ENCODE assay signal across 8 cellular contexts in the genomic region with DNA sequence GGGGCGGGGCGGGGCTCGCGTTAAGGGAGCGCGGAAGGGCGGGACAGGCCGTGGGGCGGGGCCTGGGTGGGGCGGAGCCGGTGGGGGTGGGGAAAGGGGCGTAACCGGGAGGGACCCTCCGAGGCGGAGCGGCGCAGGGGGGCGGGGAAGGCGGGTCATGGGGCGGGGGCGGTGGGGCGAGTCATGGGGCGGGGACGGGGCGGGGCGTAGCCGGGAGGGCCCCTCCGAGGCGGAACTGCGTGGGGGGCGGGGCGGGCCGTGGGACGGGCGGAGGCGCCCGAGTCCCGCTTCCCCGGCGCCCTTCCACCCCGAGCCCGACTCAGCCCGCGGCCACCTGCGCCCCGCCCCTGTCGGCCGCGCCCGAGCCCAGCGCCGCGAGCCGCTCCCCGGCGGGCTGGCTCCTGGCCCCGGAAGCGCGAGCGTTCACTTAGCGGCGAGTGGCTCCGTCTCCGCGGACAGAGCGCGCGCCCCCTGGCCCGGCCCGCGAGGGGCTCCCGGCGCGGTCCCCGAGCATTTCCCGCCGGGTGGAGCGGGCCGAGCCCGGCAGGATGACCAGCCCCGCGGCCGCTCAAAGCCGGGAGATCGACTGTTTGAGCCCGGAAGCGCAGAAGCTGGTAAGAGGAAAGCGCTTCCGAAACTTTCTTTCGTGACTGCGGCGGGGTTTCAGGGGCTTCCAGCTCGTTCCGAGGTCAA.
DNase-seq lines count a peak whose midpoint lies in the region; ATAC-seq and TF ChIP-seq lines count a peak whose summit lies in the region.

No MANE protein-coding gene starts in this region.

- intact Hi-C loops in CD8-positive, alpha-beta T cell (cut with DNase I, micrococcal nuclease), result loop anchor here (1.0 to 10.0 kb wide), 7 partner anchors 8 to 607 kb away; a partner anchor contains a TSS

- H3K4me2 ChIP-seq in OCI-LY1 (ENCODE audit: low read length), result peak overlapping the region; percentile 87

- no peaks in the 10 kb centered on the region for H3K9me3 Mint-ChIP-seq in CD8-positive, alpha-beta T cell
- H3K9me3 Mint-ChIP-seq in stimulated activated memory B cell treated with anti-CD40 and anti-IgM and Interleukin-4, amounts not matched to agents 10 μg/mL and 1 μg/mL and 100 μg/mL, for 72 hours, result no peaks in the 10 kb centered on the region

- POLR2A ChIA-PET in CD8-positive, alpha-beta T cell (lab: Charles Lee), result interaction anchor here (0.6 to 11.6 kb wide), 6 partner anchors 9 to 111 kb away, joined by 3 to 119 read pairs (median 5); no protein-coding TSS in a partner anchor

- ATAC-seq in CD8-positive, alpha-beta T cell, result peak; percentile 58
- ATAC-seq in GM19455 (IDR thresholded peaks at IDR 0.05; ENCODE audit: unreplicated experiment), result peak; percentile 57
- peak; percentile 88 for ATAC-seq in stimulated activated memory B cell treated with anti-CD40 and anti-IgM and Interleukin-4, amounts not matched to agents 10 μg/mL and 1 μg/mL and 100 μg/mL, for 72 hours

- peak overlapping the region; percentile 81 for H3K4me3 Mint-ChIP-seq in CD8-positive, alpha-beta T cell
- peak overlapping the region; percentile 98 for H3K4me3 Mint-ChIP-seq in stimulated activated memory B cell treated with anti-CD40 and anti-IgM and Interleukin-4, amounts not matched to agents 10 μg/mL and 1 μg/mL and 100 μg/mL, for 72 hours

- H3K4me1 Mint-ChIP-seq in CD8-positive, alpha-beta T cell (ENCODE audit: low read depth), result peaks cover 75% of the 10 kb centered on the region
- H3K4me1 Mint-ChIP-seq in stimulated activated memory B cell treated with anti-CD40 and anti-IgM and Interleukin-4, amounts not matched to agents 10 μg/mL and 1 μg/mL and 100 μg/mL, for 72 hours, result peaks cover 82% of the 10 kb centered on the region

- H3K27ac ChIP-seq in CD8-positive, alpha-beta T cell (ENCODE audit: low read depth, low read length), result peak overlapping the region; percentile 81
- H3K27ac ChIP-seq in OCI-LY1 (ENCODE audit: low read depth, low read length, poor library complexity, severe bottlenecking), result peak overlapping the region; percentile 96
- peak overlapping the region; percentile 99 for H3K27ac ChIP-seq in muscle layer of duodenum (ENCODE audit: low read length)

- peak overlapping the region; percentile 93 for H3K9ac ChIP-seq in OCI-LY1 (ENCODE audit: low read length)

- H3K27me3 ChIP-seq in CD8-positive, alpha-beta T cell (ENCODE audit: insufficient read depth, low read length), result no peaks in the 10 kb centered on the region
- H3K27me3 ChIP-seq in OCI-LY1 (ENCODE audit: insufficient read depth, low read length) (no peaks in the 10 kb centered on the region), muscle layer of duodenum (ENCODE audit: low read depth, low read length) (no peaks in the 10 kb centered on the region)

- H3K9me2 ChIP-seq in OCI-LY1 (ENCODE audit: low read depth, low read length), result no peaks in the 10 kb centered on the region

- peak overlapping the region; percentile 89 for H3K27ac Mint-ChIP-seq in CD8-positive, alpha-beta T cell
- H3K27ac Mint-ChIP-seq in stimulated activated memory B cell treated with anti-CD40 and anti-IgM and Interleukin-4, amounts not matched to agents 10 μg/mL and 1 μg/mL and 100 μg/mL, for 72 hours, result peak overlapping the region; percentile 95

- no peak overlapping the region for H2AFZ ChIP-seq in OCI-LY1 (ENCODE audit: low read length)

- no peaks in the 10 kb centered on the region for H3K9me3 ChIP-seq in CD8-positive, alpha-beta T cell (ENCODE audit: low read length)
- H3K9me3 ChIP-seq in OCI-LY1 (ENCODE audit: low read length) (no peaks in the 10 kb centered on the region), muscle layer of duodenum (ENCODE audit: control insufficient read depth in 1 of 2, low read length in 2 of 2) (no peaks in the 10 kb centered on the region)

- TF ChIP-seq POLR2A in erythroblast (IDR thresholded peaks at IDR 0.05; ENCODE audit: low read length), result peak; percentile 50

- TF ChIP-seq CTCF in CD8-positive, alpha-beta T cell (IDR thresholded peaks at IDR 0.05), result no peak
- no peak for TF ChIP-seq CTCF in OCI-LY1 (IDR thresholded peaks at IDR 0.05; ENCODE audit: low read length)

- peaks cover 37% of the 10 kb centered on the region for H3K79me2 ChIP-seq in OCI-LY1 (ENCODE audit: insufficient read depth, low read length)

- no peaks in the 10 kb centered on the region for H4K20me1 ChIP-seq in OCI-LY1 (ENCODE audit: insufficient read depth, low read length)

- peaks cover 9% of the 10 kb centered on the region for H3K36me3 Mint-ChIP-seq in CD8-positive, alpha-beta T cell
- peaks cover 14% of the 10 kb centered on the region for H3K36me3 Mint-ChIP-seq in stimulated activated memory B cell treated with anti-CD40 and anti-IgM and Interleukin-4, amounts not matched to agents 10 μg/mL and 1 μg/mL and 100 μg/mL, for 72 hours

- CTCF ChIA-PET in CD8-positive, alpha-beta T cell (lab: Charles Lee), result interaction anchor here (1.0 to 25.3 kb wide), 3 partner anchors 11 to 53 kb away, joined by 3 to 328 read pairs (median 28); no protein-coding TSS in a partner anchor

- H3K36me3 ChIP-seq in CD8-positive, alpha-beta T cell (ENCODE audit: insufficient read depth, low read length), result no peaks in the 10 kb centered on the region
- H3K36me3 ChIP-seq in OCI-LY1 (ENCODE audit: insufficient read depth, low read length) (no peaks in the 10 kb centered on the region), muscle layer of duodenum (ENCODE audit: control insufficient read depth in 1 of 2, insufficient read depth in 2 of 2, low read length in 2 of 2) (peaks cover 0 to 8% of the 10 kb centered on the region in 2 donors)

- peak; percentile 91 to 97 (median 94) for DNase-seq in CD8-positive, alpha-beta T cell
- DNase-seq in HPDE6-E6E7 (ENCODE audit: extremely low spot score), result peak; percentile 73
- DNase-seq in activated T-cell treated with anti-CD3 and anti-CD28 coated beads for 4 hours, result peak; percentile 91
- DNase-seq in erythroblast (lab: John Stamatoyannopoulos, UW), result peak; percentile 88 to 94

- H3K4me1 ChIP-seq in CD8-positive, alpha-beta T cell (ENCODE audit: insufficient read depth, low read length), result peaks cover 75% of the 10 kb centered on the region
- H3K4me1 ChIP-seq in OCI-LY1 (ENCODE audit: insufficient read depth, low read length, severe bottlenecking) (peaks cover 60% of the 10 kb centered on the region), muscle layer of duodenum (ENCODE audit: control insufficient read depth in 1 of 2, insufficient read depth in 2 of 2, low read length in 2 of 2) (peaks cover 25 to 27% of the 10 kb centered on the region in 2 donors)

- H3K27me3 Mint-ChIP-seq in CD8-positive, alpha-beta T cell (ENCODE audit: low read depth), result no peaks in the 10 kb centered on the region
- H3K27me3 Mint-ChIP-seq in stimulated activated memory B cell treated with anti-CD40 and anti-IgM and Interleukin-4, amounts not matched to agents 10 μg/mL and 1 μg/mL and 100 μg/mL, for 72 hours, result no peaks in the 10 kb centered on the region

- H3F3A ChIP-seq in OCI-LY1 (ENCODE audit: insufficient read depth, low read length), result 0 out of 2 replicates have a peak, but pooled peaks cover 7% of the 10 kb centered on the region

- H3K4me3 ChIP-seq in CD8-positive, alpha-beta T cell (ENCODE audit: low read depth, low read length), result peak overlapping the region; percentile 80
- H3K4me3 ChIP-seq in OCI-LY1 (ENCODE audit: low read depth, low read length, poor library complexity, severe bottlenecking), result peak overlapping the region; percentile 83
- H3K4me3 ChIP-seq in muscle layer of duodenum (ENCODE audit: low read depth in 1 of 2, low read length in 2 of 2), result peak overlapping the region; percentile 86 to 95

Comparison
In these comparisons a context has a peak if more than half of its experiments do, and no peak if none do; other contexts are left out.
1. Peak in every context shown above with its lines: DNase-seq, ATAC-seq, H3K4me3 ChIP-seq and H3K27ac ChIP-seq.